In genomic region chr1:175890958-175891357, GRCh38 we compare ENCODE assay signal across 27 cellular contexts.
"Had no signal": no experiment of that assay in that cellular context is flagged by ENCODE, and none has a peak within 500 bp of the region (broad histone marks: within the 10 kb centered on the region; RNA-seq: fewer than 3 reads in every experiment).

No MANE protein-coding gene starts in this region.

- H3K4me1 Mint-ChIP-seq: mesothelial cell of epicardium; naive B cell; stimulated activated naive B cell treated with anti-CD40 and anti-IgM and Interleukin-4, amounts not matched to agents 10 μg/mL and 1 μg/mL and 100 μg/mL, for 72 hours had no signal

- H3K36me3 ChIP-seq: left ventricle myocardium inferior, neural progenitor cell, neutrophil, stomach, thyroid gland, transverse colon, upper lobe of left lung had no signal

- H3K9me3 ChIP-seq: left ventricle myocardium inferior, neutrophil, testis, thyroid gland, transverse colon, upper lobe of left lung had no signal

- H3K9ac ChIP-seq: neural progenitor cell, parathyroid adenoma had no signal

- H3K4me3 ChIP-seq: left ventricle myocardium inferior, lung, neural progenitor cell, skin epidermis, stomach, testis, thyroid gland, transverse colon, upper lobe of left lung had no signal

- H3K27ac ChIP-seq: left ventricle myocardium inferior, neural progenitor cell, neutrophil, parathyroid adenoma, skin epidermis, stomach, testis, thyroid gland, transverse colon, upper lobe of left lung had no signal

- H3K4me1 ChIP-seq: left ventricle myocardium inferior, parathyroid adenoma, stomach, testis, thyroid gland, transverse colon had no signal

- DNase-seq: hypothalamus; immature natural killer cell; left ventricle myocardium inferior; mesendoderm; naive B cell; natural killer cell; nephron progenitor cell; occipital lobe; right cardiac atrium; stimulated activated CD4-positive, alpha-beta T cell treated with anti-CD3 and anti-CD28 coated beads, Interleukin-12 subunit alpha, Interleukin-12 subunit beta, amount 100 ng/mL, for 4 hours; stimulated activated CD4-positive, alpha-beta T cell treated with anti-CD3 and anti-CD28 coated beads, Interleukin-15, amount 100 ng/mL, for 24 hours; stimulated activated CD4-positive, alpha-beta T cell treated with anti-CD3 and anti-CD28 coated beads, Interleukin-2, amount 100 ng/mL, for 24 hours; stimulated activated CD4-positive, alpha-beta T cell treated with anti-CD3 and anti-CD28 coated beads, Interleukin-4, amount 100 ng/mL, for 1 hour; stimulated activated naive B cell treated with anti-CD40 and anti-IgM and Interleukin-4, amounts not matched to agents 10 μg/mL and 1 μg/mL and 100 μg/mL, for 72 hours; stimulated activated naive CD8-positive, alpha-beta T cell treated with anti-CD3 and anti-CD28 coated beads, Interleukin-15, Interleukin-2, amounts not matched to agents 100 U/mL and 50 U/mL, for 24 hours; stomach; testis; thyroid gland; transverse colon; upper lobe of left lung had no signal

- H3K9me3 Mint-ChIP-seq: immature natural killer cell, natural killer cell, nephron progenitor cell had no signal

- H3K36me3 Mint-ChIP-seq: natural killer cell, neural progenitor cell had no signal

- H3K27ac Mint-ChIP-seq: immature natural killer cell; mesothelial cell of epicardium; naive B cell; natural killer cell; nephron progenitor cell; stimulated activated naive B cell treated with anti-CD40 and anti-IgM and Interleukin-4, amounts not matched to agents 10 μg/mL and 1 μg/mL and 100 μg/mL, for 72 hours had no signal

- ATAC-seq: natural killer cell; right cardiac atrium; sciatic nerve; stimulated activated naive B cell treated with anti-CD40 and anti-IgM and Interleukin-4, amounts not matched to agents 10 μg/mL and 1 μg/mL and 100 μg/mL, for 72 hours; stimulated activated naive CD8-positive, alpha-beta T cell treated with anti-CD3 and anti-CD28 coated beads, Interleukin-15, Interleukin-2, amounts not matched to agents 100 U/mL and 50 U/mL, for 24 hours had no signal

- H3K4me3 Mint-ChIP-seq: immature natural killer cell; mesothelial cell of epicardium; naive B cell; natural killer cell; nephron progenitor cell; neural progenitor cell; stimulated activated naive B cell treated with anti-CD40 and anti-IgM and Interleukin-4, amounts not matched to agents 10 μg/mL and 1 μg/mL and 100 μg/mL, for 72 hours had no signal

- H3K27me3 ChIP-seq: neutrophil, stomach, testis, thyroid gland, transverse colon, upper lobe of left lung had no signal
